In genomic region chr17:39742126-39742855, GRCh38 we compare ENCODE assay signal across 22 cellular contexts. TPM values are rescaled to one million over a fixed set of nuclear protein-coding genes. Genes with fewer than 3 reads are reported as not detected.
"Had no signal": no experiment of that assay in that cellular context is flagged by ENCODE, and none has a peak within 500 bp of the region (broad histone marks: within the 10 kb centered on the region; RNA-seq: fewer than 3 reads in every experiment).

No MANE protein-coding gene starts in this region.

- H3K27ac ChIP-seq: colonic mucosa, gastroesophageal sphincter, right lobe of liver had no signal

- H3K4me1 ChIP-seq: colonic mucosa had no signal

- H3K27me3 ChIP-seq: colonic mucosa, right lobe of liver had no signal

- H3K9me3 ChIP-seq: colonic mucosa, gastroesophageal sphincter, right lobe of liver, uterus had no signal

- ATAC-seq: activated CD4-positive, alpha-beta T cell treated with anti-CD3 and anti-CD28 coated beads for 36 hours; activated CD8-positive, alpha-beta memory T cell treated with anti-CD3 and anti-CD28 coated beads, Interleukin-2, amount 10 ng/mL, durations not matched to agents 7 days and 5 days; activated CD8-positive, alpha-beta T cell treated with anti-CD3 and anti-CD28 coated beads, Interleukin-2, amount 10 ng/mL, durations not matched to agents 7 days and 5 days; gastroesophageal sphincter; naive thymus-derived CD4-positive, alpha-beta T cell; right lobe of liver had no signal

- H3K4me3 ChIP-seq: colonic mucosa, gastroesophageal sphincter, right lobe of liver, uterus had no signal

- DNase-seq: activated CD4-positive, alpha-beta T cell treated with anti-CD3 and anti-CD28 coated beads for 36 hours; activated CD4-positive, CD25-positive, alpha-beta regulatory T cell; activated CD8-positive, alpha-beta memory T cell treated with anti-CD3 and anti-CD28 coated beads, Interleukin-2, amount 10 ng/mL, durations not matched to agents 7 days and 5 days; activated CD8-positive, alpha-beta T cell treated with anti-CD3 and anti-CD28 coated beads, Interleukin-2, amount 10 ng/mL, durations not matched to agents 7 days and 5 days; activated T-cell treated with anti-CD3 and anti-CD28 coated beads, Interleukin-2, amount 50 U/mL, for 48 hours; anterior cingulate cortex; colonic mucosa; effector CD8-positive, alpha-beta T cell; left cardiac atrium; midbrain; naive thymus-derived CD4-positive, alpha-beta T cell; occipital lobe; stimulated activated CD4-positive, alpha-beta T cell treated with anti-CD3 and anti-CD28 coated beads, Interleukin-12 subunit alpha, Interleukin-12 subunit beta, amount 100 ng/mL, for 4 hours; stimulated activated CD4-positive, alpha-beta T cell treated with anti-CD3 and anti-CD28 coated beads, Interleukin-4, amount 100 ng/mL, for 1 hour; uterus had no signal

- FAIRE-seq: endometrium, islet of Langerhans had no signal

- H3K36me3 ChIP-seq: gastroesophageal sphincter, uterus had no signal

RNA-seq across cellular contexts. Expression of gene GRB7, which starts 4.6 kb away (rescaled TPM):
- total RNA-seq: dermis microvascular lymphatic vessel endothelial cell, neural crest cell, occipital lobe, skeletal muscle tissue had no signal
- polyA plus RNA-seq: naive thymus-derived CD4-positive, alpha-beta T cell had no signal
